ENCODE assay signal across 1 cellular context in the genomic region with DNA sequence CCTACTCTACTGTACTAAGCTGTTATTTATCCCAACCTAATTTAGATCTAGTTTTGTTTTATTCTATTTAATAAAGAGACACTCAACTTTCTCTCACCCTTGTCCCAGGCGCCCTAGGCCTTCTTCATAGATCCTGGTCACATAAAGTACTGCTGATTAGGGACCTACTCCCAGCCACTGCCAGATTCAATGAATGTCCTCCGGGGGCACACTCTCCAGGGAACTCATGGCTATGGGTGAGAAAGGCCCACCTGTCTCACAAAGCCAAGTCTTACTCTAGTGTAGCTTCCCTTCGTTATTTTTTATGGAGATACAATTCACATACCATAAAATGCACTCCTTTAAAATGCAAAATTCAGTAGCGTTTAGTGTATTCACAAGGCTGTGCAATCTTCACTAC.
TF ChIP-seq lines count a peak whose summit lies in the region.

No MANE protein-coding gene starts in this region.

TF ChIP-seq in HepG2, 621 proteins besides CTCF, POLR2A, EP300 and RAD21 (continued from another document):
- TF ChIP-seq, protein P1, sequence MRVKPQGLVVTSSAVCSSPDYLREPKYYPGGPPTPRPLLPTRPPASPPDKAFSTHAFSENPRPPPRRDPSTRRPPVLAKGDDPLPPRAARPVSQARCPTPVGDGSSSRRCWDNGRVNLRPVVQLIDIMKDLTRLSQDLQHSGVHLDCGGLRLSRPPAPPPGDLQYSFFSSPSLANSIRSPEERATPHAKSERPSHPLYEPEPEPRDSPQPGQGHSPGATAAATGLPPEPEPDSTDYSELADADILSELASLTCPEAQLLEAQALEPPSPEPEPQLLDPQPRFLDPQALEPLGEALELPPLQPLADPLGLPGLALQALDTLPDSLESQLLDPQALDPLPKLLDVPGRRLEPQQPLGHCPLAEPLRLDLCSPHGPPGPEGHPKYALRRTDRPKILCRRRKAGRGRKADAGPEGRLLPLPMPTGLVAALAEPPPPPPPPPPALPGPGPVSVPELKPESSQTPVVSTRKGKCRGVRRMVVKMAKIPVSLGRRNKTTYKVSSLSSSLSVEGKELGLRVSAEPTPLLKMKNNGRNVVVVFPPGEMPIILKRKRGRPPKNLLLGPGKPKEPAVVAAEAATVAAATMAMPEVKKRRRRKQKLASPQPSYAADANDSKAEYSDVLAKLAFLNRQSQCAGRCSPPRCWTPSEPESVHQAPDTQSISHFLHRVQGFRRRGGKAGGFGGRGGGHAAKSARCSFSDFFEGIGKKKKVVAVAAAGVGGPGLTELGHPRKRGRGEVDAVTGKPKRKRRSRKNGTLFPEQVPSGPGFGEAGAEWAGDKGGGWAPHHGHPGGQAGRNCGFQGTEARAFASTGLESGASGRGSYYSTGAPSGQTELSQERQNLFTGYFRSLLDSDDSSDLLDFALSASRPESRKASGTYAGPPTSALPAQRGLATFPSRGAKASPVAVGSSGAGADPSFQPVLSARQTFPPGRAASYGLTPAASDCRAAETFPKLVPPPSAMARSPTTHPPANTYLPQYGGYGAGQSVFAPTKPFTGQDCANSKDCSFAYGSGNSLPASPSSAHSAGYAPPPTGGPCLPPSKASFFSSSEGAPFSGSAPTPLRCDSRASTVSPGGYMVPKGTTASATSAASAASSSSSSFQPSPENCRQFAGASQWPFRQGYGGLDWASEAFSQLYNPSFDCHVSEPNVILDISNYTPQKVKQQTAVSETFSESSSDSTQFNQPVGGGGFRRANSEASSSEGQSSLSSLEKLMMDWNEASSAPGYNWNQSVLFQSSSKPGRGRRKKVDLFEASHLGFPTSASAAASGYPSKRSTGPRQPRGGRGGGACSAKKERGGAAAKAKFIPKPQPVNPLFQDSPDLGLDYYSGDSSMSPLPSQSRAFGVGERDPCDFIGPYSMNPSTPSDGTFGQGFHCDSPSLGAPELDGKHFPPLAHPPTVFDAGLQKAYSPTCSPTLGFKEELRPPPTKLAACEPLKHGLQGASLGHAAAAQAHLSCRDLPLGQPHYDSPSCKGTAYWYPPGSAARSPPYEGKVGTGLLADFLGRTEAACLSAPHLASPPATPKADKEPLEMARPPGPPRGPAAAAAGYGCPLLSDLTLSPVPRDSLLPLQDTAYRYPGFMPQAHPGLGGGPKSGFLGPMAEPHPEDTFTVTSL (CRISPR knock-in tag; IDR thresholded peaks at IDR 0.05; ENCODE audit: borderline replicate concordance), result no peak
- no peak for TF ChIP-seq SIN3B (IDR thresholded peaks at IDR 0.05; ENCODE audit: low read length)
- TF ChIP-seq, protein P2, sequence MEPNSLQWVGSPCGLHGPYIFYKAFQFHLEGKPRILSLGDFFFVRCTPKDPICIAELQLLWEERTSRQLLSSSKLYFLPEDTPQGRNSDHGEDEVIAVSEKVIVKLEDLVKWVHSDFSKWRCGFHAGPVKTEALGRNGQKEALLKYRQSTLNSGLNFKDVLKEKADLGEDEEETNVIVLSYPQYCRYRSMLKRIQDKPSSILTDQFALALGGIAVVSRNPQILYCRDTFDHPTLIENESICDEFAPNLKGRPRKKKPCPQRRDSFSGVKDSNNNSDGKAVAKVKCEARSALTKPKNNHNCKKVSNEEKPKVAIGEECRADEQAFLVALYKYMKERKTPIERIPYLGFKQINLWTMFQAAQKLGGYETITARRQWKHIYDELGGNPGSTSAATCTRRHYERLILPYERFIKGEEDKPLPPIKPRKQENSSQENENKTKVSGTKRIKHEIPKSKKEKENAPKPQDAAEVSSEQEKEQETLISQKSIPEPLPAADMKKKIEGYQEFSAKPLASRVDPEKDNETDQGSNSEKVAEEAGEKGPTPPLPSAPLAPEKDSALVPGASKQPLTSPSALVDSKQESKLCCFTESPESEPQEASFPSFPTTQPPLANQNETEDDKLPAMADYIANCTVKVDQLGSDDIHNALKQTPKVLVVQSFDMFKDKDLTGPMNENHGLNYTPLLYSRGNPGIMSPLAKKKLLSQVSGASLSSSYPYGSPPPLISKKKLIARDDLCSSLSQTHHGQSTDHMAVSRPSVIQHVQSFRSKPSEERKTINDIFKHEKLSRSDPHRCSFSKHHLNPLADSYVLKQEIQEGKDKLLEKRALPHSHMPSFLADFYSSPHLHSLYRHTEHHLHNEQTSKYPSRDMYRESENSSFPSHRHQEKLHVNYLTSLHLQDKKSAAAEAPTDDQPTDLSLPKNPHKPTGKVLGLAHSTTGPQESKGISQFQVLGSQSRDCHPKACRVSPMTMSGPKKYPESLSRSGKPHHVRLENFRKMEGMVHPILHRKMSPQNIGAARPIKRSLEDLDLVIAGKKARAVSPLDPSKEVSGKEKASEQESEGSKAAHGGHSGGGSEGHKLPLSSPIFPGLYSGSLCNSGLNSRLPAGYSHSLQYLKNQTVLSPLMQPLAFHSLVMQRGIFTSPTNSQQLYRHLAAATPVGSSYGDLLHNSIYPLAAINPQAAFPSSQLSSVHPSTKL (CRISPR knock-in tag; IDR thresholded peaks at IDR 0.05), result no peak
- TF ChIP-seq RBM39 (IDR thresholded peaks at IDR 0.05; ENCODE audit: low read depth, low read length, poor library complexity, severe bottlenecking), result no peak
- TF ChIP-seq THAP11 (CRISPR knock-in tag; IDR thresholded peaks at IDR 0.05), result no peak
- no peak for TF ChIP-seq ZNF605 (CRISPR knock-in tag; IDR thresholded peaks at IDR 0.05)
- TF ChIP-seq CBX5 (CRISPR knock-in tag; IDR thresholded peaks at IDR 0.05; ENCODE audit: borderline replicate concordance), result no peak
- no peak for TF ChIP-seq NFYB (CRISPR knock-in tag; IDR thresholded peaks at IDR 0.05)
- no peak for TF ChIP-seq ZSCAN20 (CRISPR knock-in tag; IDR thresholded peaks at IDR 0.05; ENCODE audit: borderline replicate concordance)
- TF ChIP-seq, protein P3, sequence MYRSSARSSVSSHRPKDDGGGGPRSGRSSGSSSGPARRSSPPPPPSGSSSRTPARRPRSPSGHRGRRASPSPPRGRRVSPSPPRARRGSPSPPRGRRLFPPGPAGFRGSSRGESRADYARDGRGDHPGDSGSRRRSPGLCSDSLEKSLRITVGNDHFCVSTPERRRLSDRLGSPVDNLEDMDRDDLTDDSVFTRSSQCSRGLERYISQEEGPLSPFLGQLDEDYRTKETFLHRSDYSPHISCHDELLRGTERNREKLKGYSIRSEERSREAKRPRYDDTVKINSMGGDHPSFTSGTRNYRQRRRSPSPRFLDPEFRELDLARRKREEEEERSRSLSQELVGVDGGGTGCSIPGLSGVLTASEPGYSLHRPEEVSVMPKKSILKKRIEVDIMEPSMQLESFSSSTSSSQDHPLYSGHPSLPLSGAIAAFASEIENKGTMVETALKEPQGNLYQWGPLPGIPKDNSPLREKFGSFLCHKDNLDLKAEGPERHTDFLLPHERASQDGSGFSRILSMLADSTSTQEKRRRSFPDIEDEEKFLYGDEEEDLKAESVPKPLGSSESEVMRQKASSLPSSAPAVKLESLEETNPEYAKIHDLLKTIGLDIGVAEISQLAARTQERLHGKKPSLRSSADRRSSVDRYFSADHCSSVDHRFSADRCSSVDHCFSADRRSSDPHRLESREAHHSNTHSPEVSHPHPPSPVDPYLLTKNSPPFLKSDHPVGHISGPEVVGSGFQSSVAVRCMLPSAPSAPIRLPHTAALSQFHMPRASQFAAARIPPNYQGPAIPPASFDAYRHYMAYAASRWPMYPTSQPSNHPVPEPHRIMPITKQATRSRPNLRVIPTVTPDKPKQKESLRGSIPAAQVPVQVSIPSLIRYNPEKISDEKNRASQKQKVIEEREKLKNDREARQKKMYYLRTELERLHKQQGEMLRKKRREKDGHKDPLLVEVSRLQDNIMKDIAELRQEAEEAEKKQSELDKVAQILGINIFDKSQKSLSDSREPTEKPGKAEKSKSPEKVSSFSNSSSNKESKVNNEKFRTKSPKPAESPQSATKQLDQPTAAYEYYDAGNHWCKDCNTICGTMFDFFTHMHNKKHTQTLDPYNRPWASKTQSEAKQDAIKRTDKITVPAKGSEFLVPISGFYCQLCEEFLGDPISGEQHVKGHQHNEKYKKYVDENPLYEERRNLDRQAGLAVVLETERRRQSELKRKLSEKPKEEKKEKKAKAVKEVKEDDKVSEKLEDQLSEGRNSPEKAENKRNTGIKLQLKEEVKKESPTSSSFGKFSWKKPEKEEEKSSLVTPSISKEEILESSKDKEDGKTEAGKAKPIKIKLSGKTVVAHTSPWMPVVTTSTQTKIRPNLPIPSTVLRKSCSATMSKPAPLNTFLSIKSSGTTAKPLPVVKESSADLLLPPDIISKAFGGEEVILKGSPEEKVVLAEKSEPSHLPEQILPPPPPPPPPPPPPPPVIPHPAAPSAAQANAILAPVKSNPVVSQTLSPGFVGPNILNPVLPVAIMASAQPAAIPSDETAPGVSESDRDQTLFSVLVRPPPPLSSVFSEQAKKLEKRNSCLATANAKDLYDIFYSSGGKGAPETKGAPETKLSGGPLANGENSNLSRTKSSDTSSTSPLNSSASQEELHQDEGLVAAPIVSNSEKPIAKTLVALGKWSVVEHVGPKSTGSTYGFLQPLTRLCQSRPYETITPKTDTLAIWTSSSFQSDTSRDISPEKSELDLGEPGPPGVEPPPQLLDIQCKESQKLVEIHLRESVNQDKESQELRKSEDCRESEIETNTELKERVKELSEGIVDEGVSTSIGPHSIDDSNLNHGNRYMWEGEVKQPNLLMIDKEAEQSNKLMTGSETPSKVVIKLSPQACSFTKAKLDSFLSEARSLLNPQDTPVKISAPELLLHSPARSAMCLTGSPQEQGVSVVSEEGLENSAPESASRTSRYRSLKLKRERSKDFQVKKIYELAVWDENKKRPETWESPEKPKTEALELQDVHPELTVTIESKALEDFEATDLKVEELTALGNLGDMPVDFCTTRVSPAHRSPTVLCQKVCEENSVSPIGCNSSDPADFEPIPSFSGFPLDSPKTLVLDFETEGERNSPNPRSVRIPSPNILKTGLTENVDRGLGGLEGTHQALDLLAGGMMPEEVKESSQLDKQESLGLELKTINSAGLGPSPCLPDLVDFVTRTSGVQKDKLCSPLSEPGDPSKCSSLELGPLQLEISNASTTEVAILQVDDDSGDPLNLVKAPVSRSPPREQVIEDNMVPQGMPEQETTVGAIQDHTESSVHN (CRISPR knock-in tag; IDR thresholded peaks at IDR 0.05), result no peak
- no peak for TF ChIP-seq ZNF501 (CRISPR knock-in tag; IDR thresholded peaks at IDR 0.05)
- TF ChIP-seq ZNF792 (CRISPR knock-in tag; IDR thresholded peaks at IDR 0.05), result no peak
- no peak for TF ChIP-seq DMAP1 (CRISPR knock-in tag; IDR thresholded peaks at IDR 0.05)
- no peak for TF ChIP-seq HIVEP1 (CRISPR knock-in tag; IDR thresholded peaks at IDR 0.05)
- TF ChIP-seq ZNF816 (CRISPR knock-in tag; IDR thresholded peaks at IDR 0.05; ENCODE audit: borderline replicate concordance), result no peak
- no peak for TF ChIP-seq TOE1 (CRISPR knock-in tag; IDR thresholded peaks at IDR 0.05)
